In genomic region chr16:24729243-24729966, GRCh38 we compare ENCODE assay signal across 8 cellular contexts. TPM values are rescaled to one million over a fixed set of nuclear protein-coding genes. Genes with fewer than 3 reads are reported as not detected.
DNase-seq lines count a peak whose midpoint lies in the region; FAIRE-seq and TF ChIP-seq lines count a peak whose summit lies in the region.

Gene TNRC6A, plus strand, starts transcription at chr16:24729651. Its CDS starts 191 bp downstream, at chr16:24729842.

- peak within 1 kb of the TSS; percentile 60 for H3K14ac ChIP-seq in neuronal stem cell (ENCODE audit: low read length)

- peaks cover 2% of the 10 kb centered on the region for H3K79me1 ChIP-seq in neuronal stem cell (ENCODE audit: low read depth, low read length)

- no peak for FAIRE-seq in frontal cortex (lab: Jason Lieb, UNC)

- peaks cover 0 to 10% of the 10 kb centered on the region in 2 donors for H3K4me1 ChIP-seq in neuronal stem cell (ENCODE audit: control insufficient read depth in 2 of 2, insufficient read depth in 1 of 2, low read depth in 1 of 2, low read length in 2 of 2)

- H3K4me3 ChIP-seq in neuronal stem cell (ENCODE audit: low read length in 2 of 2) = peak within 1 kb of the TSS; percentile 83 to 99

- H3K36me3 ChIP-seq in neuronal stem cell (replicated peaks in 1 of 2; ENCODE audit: control insufficient read depth in 2 of 2, insufficient read depth in 2 of 2, low read length in 2 of 2) = peaks cover 7 to 37% of the 10 kb centered on the region in 2 donors

- H2BK120ac ChIP-seq in neuronal stem cell (ENCODE audit: low read depth, low read length) = no peak within 1 kb of the TSS

- H3K4me2 ChIP-seq in neuronal stem cell (ENCODE audit: insufficient read depth, low read length, poor library complexity, severe bottlenecking) = peak within 1 kb of the TSS; percentile 75

- peak within 1 kb of the TSS; percentile 99 for H4K91ac ChIP-seq in neuronal stem cell (ENCODE audit: low read depth, low read length, poor library complexity)

- H3K9me3 ChIP-seq in neuronal stem cell (replicated peaks in 1 of 2; ENCODE audit: control insufficient read depth in 2 of 2, insufficient read depth in 1 of 2, low read depth in 1 of 2, low read length in 2 of 2) = no peaks in the 10 kb centered on the region

- TF ChIP-seq CTCF in subcutaneous adipose tissue (IDR thresholded peaks at IDR 0.05; ENCODE audit: low read depth) = no peak

- peak within 1 kb of the TSS; percentile 97 for H2AFZ ChIP-seq in neuronal stem cell (ENCODE audit: low read length)

- H4K8ac ChIP-seq in neuronal stem cell (ENCODE audit: low read depth, low read length) = peak within 1 kb of the TSS; percentile 8

- H3K4ac ChIP-seq in neuronal stem cell (ENCODE audit: low read length) = peak within 1 kb of the TSS; percentile 54

- H3K18ac ChIP-seq in neuronal stem cell (ENCODE audit: low read length) = peak within 1 kb of the TSS; percentile 99

- DNase-seq in ELF-1 (ENCODE audit: low read depth, low spot score) (peak; percentile 90), GOT3 (lab: John Stamatoyannopoulos, UW) (peak; percentile 86), LoVo (ENCODE audit: low spot score) (peak; percentile 87), SK-MEL-5 (ENCODE audit: low read depth, low spot score) (peak; percentile 89), frontal cortex (ENCODE audit: low spot score in 2 of 2) (peak; percentile 87 to 91), neuronal stem cell (ENCODE audit: low spot score) (peak; percentile 85)
- DNase-seq in activated naive CD4-positive, alpha-beta T cell treated with Interleukin-2 at 50 U/mL for 16 hours = peak; percentile 87

- H2BK12ac ChIP-seq in neuronal stem cell (ENCODE audit: low read length) = no peak within 1 kb of the TSS

- H2BK5ac ChIP-seq in neuronal stem cell (ENCODE audit: low read length) = peak within 1 kb of the TSS; percentile 98

- peak within 1 kb of the TSS; percentile 34 for H3K23ac ChIP-seq in neuronal stem cell (ENCODE audit: low read depth, low read length, poor library complexity)

- no peaks in the 10 kb centered on the region for H3K27me3 ChIP-seq in neuronal stem cell (ENCODE audit: control insufficient read depth in 3 of 3, insufficient read depth in 3 of 3, low read depth in 1 of 3, low read length in 3 of 3)

- in situ Hi-C loops in SK-MEL-5 (cut with HindIII; ENCODE audit: low pct_unique_long_range_greater_than_20kb, low sequenced_read_pairs) = no loop called here

- peak within 1 kb of the TSS; percentile 88 for H2AK5ac ChIP-seq in neuronal stem cell (ENCODE audit: low read depth, low read length)

- H2BK15ac ChIP-seq in neuronal stem cell (ENCODE audit: low read length) = no peak within 1 kb of the TSS

- no CpG with 5 or more reads among the region's 80 CpGs for WGBS in neuronal stem cell (ENCODE audit: extremely low coverage in 2 of 2, insufficient read length in 2 of 2, insufficient replicate concordance in 1 of 2), 2 donors

- peak within 1 kb of the TSS; percentile 94 for H3K27ac ChIP-seq in neuronal stem cell (replicated peaks; ENCODE audit: low read length)

- H3K9ac ChIP-seq in neuronal stem cell (ENCODE audit: low read depth, low read length, poor library complexity) = peak within 1 kb of the TSS; percentile 97

RNA-seq across cellular contexts. Expression of gene TNRC6A, which starts in this region (rescaled TPM):
- total RNA-seq in SK-MEL-5 (2014; rRNA removed; shearing (Covaris generic)) = 9.7 and 14.9 TPM in 2 replicates
- polyA plus RNA-seq in SK-MEL-5 (2015; cell fraction: cytosol; rRNA removed) = 29.9 and 31.0 TPM in 2 replicates
- 114 and 233 TPM in 2 replicates for polyA plus RNA-seq in SK-MEL-5 (2015; cell fraction: nucleus; rRNA removed)
- total RNA-seq in frontal cortex (53.8 TPM), subcutaneous adipose tissue (10 to 100 TPM; 52.4 to 72.9 (median 58.1) TPM)
- 49.6 TPM for polyA plus RNA-seq in neuronal stem cell (2013, experiment 1 of 2)
- 49.9 TPM for polyA plus RNA-seq in neuronal stem cell (2013, experiment 2 of 2)

Comparison
In these comparisons a context has a peak if more than half of its experiments do, and no peak if none do; other contexts are left out.
1. Peak in every context shown above with its lines: DNase-seq, H3K4me3 ChIP-seq and H3K27ac ChIP-seq.